Comparison of ENCODE assay signal across 1 cellular context in genomic region chr20:48571945-48572589, GRCh38.
A peak's percentile ranks its signal among the peaks of the same experiment; 100 is the strongest.
TF ChIP-seq lines count a peak whose summit lies in the region.

No MANE protein-coding gene starts in this region.

TF ChIP-seq in K562, 482 proteins besides CTCF, POLR2A, EP300 and RAD21:
- TF ChIP-seq GATA2 (CRISPR knock-in tag; IDR thresholded peaks at IDR 0.05) = no peak
- no peak for TF ChIP-seq TAF1 (IDR thresholded peaks at IDR 0.05; ENCODE audit: control insufficient read depth, extremely low read depth, insufficient read depth, low read length, severe bottlenecking)
- TF ChIP-seq ZNF316 (IDR thresholded peaks at IDR 0.05) = peak; percentile 59
- TF ChIP-seq MAFG (tag; conservative IDR thresholded peaks at IDR 0.05) = peak; percentile 58
- TF ChIP-seq THRA (IDR thresholded peaks at IDR 0.05) = no peak
- no peak for TF ChIP-seq E4F1 (CRISPR knock-in tag; IDR thresholded peaks at IDR 0.05; ENCODE audit: borderline replicate concordance)
- TF ChIP-seq NFE2 (IDR thresholded peaks at IDR 0.05; ENCODE audit: low read depth) = peak; percentile 47; the same call in 1 of the 2 replicates
TF ChIP-seq in K562: peak in this region for 3.
